7 cellular contexts compared by ENCODE assay signal in the genomic region with DNA sequence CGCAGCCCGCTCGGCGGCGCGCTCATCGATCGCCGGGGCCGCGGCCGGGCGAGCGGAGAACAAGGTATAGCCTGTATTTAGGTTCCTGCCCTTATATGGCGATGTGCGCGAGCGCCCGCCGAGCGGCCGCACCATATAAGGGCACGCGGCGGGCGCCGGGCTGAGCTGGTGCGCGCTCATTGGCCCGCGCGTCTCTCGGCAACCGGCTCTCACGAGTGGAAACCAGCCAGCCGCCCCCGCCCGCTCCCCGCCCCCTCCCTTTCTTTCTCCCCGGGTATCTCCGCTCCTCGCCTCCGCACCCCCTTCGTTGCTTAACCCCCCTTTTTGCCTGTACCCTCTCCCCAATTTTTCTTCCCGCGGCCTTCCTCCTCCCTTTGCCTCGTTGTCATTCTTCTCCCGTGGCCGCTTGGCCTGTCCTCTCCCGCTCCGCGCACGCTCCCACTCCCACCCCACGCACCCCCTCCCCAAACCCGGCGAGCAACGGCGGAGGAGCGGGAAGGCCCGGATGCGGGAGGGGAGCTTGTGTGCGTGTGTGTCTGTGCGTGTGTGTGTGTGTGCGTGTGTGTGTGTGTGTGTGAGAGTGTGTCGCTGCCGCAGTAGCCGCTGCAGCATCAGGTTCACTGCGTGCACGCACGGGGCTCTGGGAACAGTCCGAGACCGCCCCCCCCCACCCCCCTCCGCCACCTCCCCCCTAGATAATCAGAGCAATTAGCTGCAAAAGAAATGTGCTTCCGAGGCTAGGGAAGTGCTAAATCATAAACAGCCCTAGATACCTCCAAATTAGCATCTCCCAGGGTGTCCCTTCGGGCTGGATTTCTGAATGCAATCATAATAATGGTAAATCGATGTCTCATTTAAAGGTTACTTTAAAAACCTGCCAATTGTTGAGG. TPM values are rescaled to one million over a fixed set of nuclear protein-coding genes. Genes with fewer than 3 reads are reported as not detected.
DNase-seq lines count a peak whose midpoint lies in the region; ATAC-seq and TF ChIP-seq lines count a peak whose summit lies in the region.

No MANE protein-coding gene starts in this region.

- POLR2A ChIA-PET in MCF 10A (lab: Yijun Ruan, JAX) = interaction anchor here (0.5 to 4.8 kb wide), 8 partner anchors 9 to 367 kb away, joined by 3 to 36 read pairs (median 4); partner anchors contain the start of genes CBX4 and CBX8

- intact Hi-C loops in MCF 10A (cut with micrococcal nuclease) = loop anchor here (2.0 kb wide), 1 partner anchor 26 kb away; no protein-coding TSS in a partner anchor

- DNase-seq in NCI-H2196 (lab: John Stamatoyannopoulos, UW; ENCODE audit: unreplicated experiment) = peak; percentile 99
- DNase-seq in MCF 10A (ENCODE audit: unreplicated experiment) = peak; percentile 84
- peak; percentile 34 for DNase-seq in kidney epithelial cell (ENCODE audit: low read depth)
- peak; percentile 84 for DNase-seq in stimulated activated CD4-positive, alpha-beta T cell treated with anti-CD3 and anti-CD28 coated beads, Interleukin-4, amount 100 ng/mL, for 1 hour

- peak overlapping the region; percentile 33 for H3K4me3 Mint-ChIP-seq in MCF 10A (ENCODE audit: unreplicated experiment)

- H3K4me3 ChIP-seq in kidney epithelial cell (ENCODE audit: low read depth, low read length) = no peak overlapping the region

- no peaks in the 10 kb centered on the region for H3K36me3 ChIP-seq in kidney epithelial cell (ENCODE audit: control insufficient read depth, insufficient read depth, low read length)

- no TSS peak for BruUV-seq in MCF 10A (replicated peaks; lab: Mats Ljungman, UMichigan)

- peaks cover 91% of the 10 kb centered on the region for H3K27me3 ChIP-seq in kidney epithelial cell (ENCODE audit: control insufficient read depth, insufficient read depth, low read length)

- CTCF ChIA-PET in MCF 10A (lab: Yijun Ruan, JAX) = interaction anchor here (0.5 to 5.8 kb wide), 11 partner anchors 9 to 183 kb away, joined by 3 to 63 read pairs (median 4); no protein-coding TSS in a partner anchor

- H3K27me3 Mint-ChIP-seq in MCF 10A (ENCODE audit: insufficient read depth, unreplicated experiment) = peaks cover 46% of the 10 kb centered on the region

- H3K9me3 Mint-ChIP-seq in MCF 10A (ENCODE audit: unreplicated experiment) = no peaks in the 10 kb centered on the region

- ATAC-seq in GM18867 (IDR thresholded peaks at IDR 0.05; ENCODE audit: unreplicated experiment) = peak; percentile 84
- ATAC-seq in HG03139 (IDR thresholded peaks at IDR 0.05; ENCODE audit: unreplicated experiment) = peak; percentile 58

- H3K27ac Mint-ChIP-seq in MCF 10A (ENCODE audit: low read depth, unreplicated experiment) = no peak overlapping the region

- peaks cover 12% of the 10 kb centered on the region for H3K4me1 Mint-ChIP-seq in MCF 10A (ENCODE audit: insufficient read depth, unreplicated experiment)

- peak overlapping the region; percentile 95 for H3K27ac ChIP-seq in VCaP

- H3K36me3 Mint-ChIP-seq in MCF 10A (ENCODE audit: insufficient read depth, unreplicated experiment) = peaks cover 6% of the 10 kb centered on the region

- TF ChIP-seq CTCF in VCaP (conservative IDR thresholded peaks at IDR 0.05) (no peak), MCF 10A (IDR thresholded peaks at IDR 0.05; ENCODE audit: unreplicated experiment) (no peak), kidney epithelial cell (IDR thresholded peaks at IDR 0.05; ENCODE audit: insufficient read depth, low read length, poor library complexity, severe bottlenecking) (no peak)

RNA-seq across cellular contexts. Expression of gene CBX8, which starts 13.5 kb away (rescaled TPM):
- 9.4 and 10.5 TPM in 2 replicates for total RNA-seq in MCF 10A (2022)
- total RNA-seq in kidney epithelial cell = 2.5 and 2.7 TPM in 2 replicates

RNA-seq across cellular contexts. Expression of gene CBX4, which starts 28.9 kb away (rescaled TPM):
- total RNA-seq in MCF 10A (2022) (85.8 and 89.7 TPM in 2 replicates), kidney epithelial cell (24.0 and 28.6 TPM in 2 replicates)

RNA-seq across cellular contexts. Expression of gene CBX2, which starts 32.4 kb away (rescaled TPM):
- total RNA-seq in MCF 10A (2022) (3.8 and 3.9 TPM in 2 replicates), kidney epithelial cell (11.9 and 15.8 TPM in 2 replicates)

Comparison
In these comparisons a context has a peak if more than half of its experiments do, and no peak if none do; other contexts are left out.
1. DNase-seq: peak in every context shown above with its lines; median percentile 99 in NCI-H2196; 84 in MCF 10A; 84 in stimulated activated CD4-positive, alpha-beta T cell treated with anti-CD3 and anti-CD28 coated beads, Interleukin-4, amount 100 ng/mL, for 1 hour; 34 in kidney epithelial cell.